In genomic region chr12:110280784-110281548, GRCh38 we compare ENCODE assay signal across 8 cellular contexts. TPM values are rescaled to one million over a fixed set of nuclear protein-coding genes. Genes with fewer than 3 reads are reported as not detected.
DNase-seq lines count a peak whose midpoint lies in the region; ATAC-seq and TF ChIP-seq lines count a peak whose summit lies in the region.

TSS of gene ATP2A2 (plus strand) at chr12:110281247. CDS start at chr12:110281790, 543 bp downstream.

- H3K4me3 Mint-ChIP-seq in activated naive CD4-positive, alpha-beta T cell treated with anti-CD3 and anti-CD28 coated beads, Interleukin-2, amount 50 U/mL, for 24 hours: peak within 1 kb of the TSS; percentile 98

- peaks cover 46% of the 10 kb centered on the region for H3K79me2 ChIP-seq in osteoblast (ENCODE audit: insufficient read depth, low read length)

- no peaks in the 10 kb centered on the region for H3K9me3 ChIP-seq in osteoblast (ENCODE audit: low read depth, low read length)

- H3K27ac Mint-ChIP-seq in activated naive CD4-positive, alpha-beta T cell treated with anti-CD3 and anti-CD28 coated beads, Interleukin-2, amount 50 U/mL, for 24 hours: peak within 1 kb of the TSS; percentile 96

- TF ChIP-seq CTCF in GM10266 (IDR thresholded peaks at IDR 0.05; ENCODE audit: control insufficient read depth, insufficient read depth, low read depth, missing control alignments): no peak
- TF ChIP-seq CTCF in osteoblast (IDR thresholded peaks at IDR 0.05; ENCODE audit: extremely low read depth, low read depth, low read length): no peak

- peak within 1 kb of the TSS; percentile 90 for H2AFZ ChIP-seq in osteoblast (ENCODE audit: low read length)

- H3K27me3 Mint-ChIP-seq in activated naive CD4-positive, alpha-beta T cell treated with anti-CD3 and anti-CD28 coated beads, Interleukin-2, amount 50 U/mL, for 24 hours: no peaks in the 10 kb centered on the region

- H3K27ac ChIP-seq in osteoblast (ENCODE audit: low read depth, low read length) (peak within 1 kb of the TSS; percentile 86), temporal lobe (ENCODE audit: low read depth, low read length) (peak within 1 kb of the TSS; percentile 91)

- H3K27me3 ChIP-seq in osteoblast (ENCODE audit: insufficient read depth, low read length): no peaks in the 10 kb centered on the region

- H4K20me1 ChIP-seq in osteoblast (ENCODE audit: insufficient read depth, low read length): peaks cover 41% of the 10 kb centered on the region

- peaks cover 27% of the 10 kb centered on the region for H3K36me3 ChIP-seq in osteoblast (ENCODE audit: insufficient read depth, low read length)

- no peaks in the 10 kb centered on the region for H3K9me3 Mint-ChIP-seq in activated naive CD4-positive, alpha-beta T cell treated with anti-CD3 and anti-CD28 coated beads, Interleukin-2, amount 50 U/mL, for 24 hours

- peak within 1 kb of the TSS; percentile 98 for H3K4me3 ChIP-seq in osteoblast (ENCODE audit: insufficient read depth, low read length)

- ATAC-seq in HG02588 (IDR thresholded peaks at IDR 0.05; ENCODE audit: unreplicated experiment): peak; percentile 71

- peak within 1 kb of the TSS; percentile 92 for H3K4me2 ChIP-seq in osteoblast (ENCODE audit: insufficient read depth, low read length)

- H3K36me3 Mint-ChIP-seq in activated naive CD4-positive, alpha-beta T cell treated with anti-CD3 and anti-CD28 coated beads, Interleukin-2, amount 50 U/mL, for 24 hours: peaks cover 12% of the 10 kb centered on the region

- peaks cover 38% of the 10 kb centered on the region for H3K4me1 Mint-ChIP-seq in activated naive CD4-positive, alpha-beta T cell treated with anti-CD3 and anti-CD28 coated beads, Interleukin-2, amount 50 U/mL, for 24 hours

- DNase-seq in GM10266 (ENCODE audit: extremely low spot score) (peak; percentile 99), NCI-H1092 treated with DMSO at 0.1 percent for 48 hours (lab: John Stamatoyannopoulos, UW) (peak; percentile 84), SKM-1 (lab: John Stamatoyannopoulos, UW; ENCODE audit: unreplicated experiment) (peak; percentile 46), glomerular visceral epithelial cell (ENCODE audit: extremely low spot score) (peak; percentile 93), osteoblast (ENCODE audit: insufficient read length, low spot score, missing footprints) (peak; percentile 100)

- H3K4me1 ChIP-seq in osteoblast (ENCODE audit: insufficient read depth, low read length): peaks cover 36% of the 10 kb centered on the region

RNA-seq across cellular contexts. Expression of gene ATP2A2, which starts in this region (rescaled TPM):
- total RNA-seq in osteoblast (105 and 107 TPM in 2 replicates), temporal lobe (169 TPM)

Comparison
In these comparisons a context has a peak if more than half of its experiments do, and no peak if none do; other contexts are left out.
1. Peak in every context shown above with its lines: DNase-seq, ATAC-seq, H3K4me3 ChIP-seq and H3K27ac ChIP-seq.
2. DNase-seq: peak in every context shown above with its lines; median percentile 100 in osteoblast; 99 in GM10266; 93 in glomerular visceral epithelial cell; 84 in NCI-H1092 treated with DMSO at 0.1 percent for 48 hours; 46 in SKM-1.